In genomic region chr1:205939690-205940330, GRCh38 we compare ENCODE assay signal across 10 cellular contexts. TPM values are rescaled to one million over a fixed set of nuclear protein-coding genes. Genes with fewer than 3 reads are reported as not detected.
DNase-seq lines count a peak whose midpoint lies in the region; ATAC-seq and TF ChIP-seq lines count a peak whose summit lies in the region.
"Had no signal": no experiment of that assay in that cellular context is flagged by ENCODE, and none has a peak within 500 bp of the region (broad histone marks: within the 10 kb centered on the region; RNA-seq: fewer than 3 reads in every experiment).

No MANE protein-coding gene starts in this region.

- no peaks in the 10 kb centered on the region for H3K27me3 ChIP-seq in GM23338 (ENCODE audit: insufficient read depth)

- H3F3A ChIP-seq in GM23338 (replicated peaks; ENCODE audit: low read depth), result no peaks in the 10 kb centered on the region

- no peaks in the 10 kb centered on the region for H3K36me3 ChIP-seq in GM23338 (ENCODE audit: insufficient read depth)

- TF ChIP-seq CTCF in GM23338 (conservative IDR thresholded peaks at IDR 0.05; ENCODE audit: low read depth in 2 of 2) (peak; percentile 33 to 55), WTC11 (IDR thresholded peaks at IDR 0.05) (peak; percentile 48; the same call in 1 of the 2 replicates), neural crest cell (conservative IDR thresholded peaks at IDR 0.05) (peak; percentile 48), GM10248 (IDR thresholded peaks at IDR 0.05; ENCODE audit: control extremely low read depth, extremely low read depth, low read depth, missing control alignments) (no peak)

- H3K9me3 Mint-ChIP-seq in GM23338 (no peaks in the 10 kb centered on the region; the same call in 2 of the 3 replicates), WTC11 (no peaks in the 10 kb centered on the region), neural crest cell (no peaks in the 10 kb centered on the region)

- POLR2A ChIA-PET in WTC11 (lab: Charles Lee), result no interaction called here
- POLR2A ChIA-PET in GM10248 (lab: Yijun Ruan, JAX), result no interaction called here

- peak; percentile 88 for DNase-seq in GM23338 (ENCODE audit: low spot score)
- peak; percentile 13 for DNase-seq in NCI-H1694 treated with DMSO at 0.1 percent for 48 hours (lab: John Stamatoyannopoulos, UW)
- DNase-seq in WTC11 (ENCODE audit: low spot score), result peak; percentile 79
- DNase-seq in neural crest cell (ENCODE audit: low read depth, low spot score), result peak; percentile 35
- no peak for DNase-seq in GM10248 (ENCODE audit: extremely low spot score)
- no peak for DNase-seq in NCI-H1048 (lab: John Stamatoyannopoulos, UW)
- DNase-seq in C1 segment of cervical spinal cord (lab: John Stamatoyannopoulos, UW), result no peak
- DNase-seq in GF-D8 (lab: John Stamatoyannopoulos, UW), result no peak

- peaks cover 5% of the 10 kb centered on the region; the same call in 1 of the 2 replicates for H3K9me2 ChIP-seq in GM23338 (ENCODE audit: insufficient read depth)

- CTCF ChIA-PET in WTC11 (lab: Charles Lee), result interaction anchor here (0.5 to 7.0 kb wide), 9 partner anchors 8 to 42 kb away, joined by 3 to 61 read pairs (median 3); no protein-coding TSS in a partner anchor
- CTCF ChIA-PET in GM10248 (lab: Yijun Ruan, JAX), result interaction anchor here (1.2 to 1.8 kb wide), 3 partner anchors 11 to 38 kb away, joined by 3 to 4 read pairs (median 4); no protein-coding TSS in a partner anchor

- peak overlapping the region; percentile 71 for H3K4me2 ChIP-seq in GM23338

- H4K20me1 ChIP-seq in GM23338 (replicated peaks; ENCODE audit: insufficient read depth), result no peaks in the 10 kb centered on the region

- peak overlapping the region; percentile 96 for H2AFZ ChIP-seq in GM23338

- H3K4me1 Mint-ChIP-seq in GM23338 (peaks cover 22% of the 10 kb centered on the region), WTC11 (peaks cover 27% of the 10 kb centered on the region), neural crest cell (peaks cover 22% of the 10 kb centered on the region)

- H3K27ac Mint-ChIP-seq in GM23338, result no peak overlapping the region
- H3K27ac Mint-ChIP-seq in WTC11, result no peak overlapping the region
- H3K27ac Mint-ChIP-seq in neural crest cell (ENCODE audit: unreplicated experiment), result peak overlapping the region; percentile 29

- H3K36me3 Mint-ChIP-seq in GM23338 (ENCODE audit: low read depth), result no peaks in the 10 kb centered on the region
- no peaks in the 10 kb centered on the region for H3K36me3 Mint-ChIP-seq in WTC11
- H3K36me3 Mint-ChIP-seq in neural crest cell (ENCODE audit: low read depth), result no peaks in the 10 kb centered on the region

- H3K27ac ChIP-seq in GM23338 (ENCODE audit: low read depth), result no peak overlapping the region
- H3K27ac ChIP-seq: skin epidermis had no signal

- no peak overlapping the region for H3K4me3 ChIP-seq in GM23338
- H3K4me3 ChIP-seq: skin epidermis had no signal

- no peaks in the 10 kb centered on the region for H3K79me2 ChIP-seq in GM23338 (replicated peaks; ENCODE audit: insufficient read depth)

- H3K27me3 Mint-ChIP-seq in GM23338 (ENCODE audit: insufficient read depth, low read depth, poor library complexity), result peaks cover 19% of the 10 kb centered on the region
- H3K27me3 Mint-ChIP-seq in WTC11 (ENCODE audit: low read depth), result peaks cover 4% of the 10 kb centered on the region
- H3K27me3 Mint-ChIP-seq in neural crest cell (ENCODE audit: low read depth), result peaks cover 10% of the 10 kb centered on the region

- H3K4me3 Mint-ChIP-seq in GM23338 (no peak overlapping the region), WTC11 (peak overlapping the region; percentile 25; the same call in 1 of the 2 replicates), neural crest cell (no peak overlapping the region)

- H3K4me1 ChIP-seq in GM23338 (ENCODE audit: insufficient read depth), result peaks cover 11% of the 10 kb centered on the region

- ATAC-seq in GM23338, result peak; percentile 95
- peak; percentile 96 for ATAC-seq in WTC11

TF ChIP-seq in GM23338, 12 proteins besides CTCF, POLR2A, EP300 and RAD21:
- TF ChIP-seq REST (IDR thresholded peaks at IDR 0.05; ENCODE audit: unreplicated experiment) (no peak), STAT1 (IDR thresholded peaks at IDR 0.05; ENCODE audit: unreplicated experiment) (no peak), CREB1 (CRISPR knock-in tag; IDR thresholded peaks at IDR 0.05; ENCODE audit: low read depth) (peak; percentile 60), ZNF331 (CRISPR knock-in tag; IDR thresholded peaks at IDR 0.05; ENCODE audit: low read depth) (no peak)
TF ChIP-seq in GM23338: peak in this region for 1.

TF ChIP-seq in WTC11, 78 proteins besides CTCF, POLR2A, EP300 and RAD21:
- TF ChIP-seq FOXP1 (CRISPR knock-in tag; IDR thresholded peaks at IDR 0.05; ENCODE audit: borderline replicate concordance), result no peak
- TF ChIP-seq ZNF263 (CRISPR knock-in tag; IDR thresholded peaks at IDR 0.05; ENCODE audit: low read depth), result no peak
- no peak for TF ChIP-seq EMX1 (CRISPR knock-in tag; IDR thresholded peaks at IDR 0.05)
- TF ChIP-seq SP1 (CRISPR knock-in tag; conservative IDR thresholded peaks at IDR 0.05), result no peak
- peak; percentile 29; the same call in 1 of the 2 replicates for TF ChIP-seq USF1 (CRISPR knock-in tag; IDR thresholded peaks at IDR 0.05)
- TF ChIP-seq USF2 (CRISPR knock-in tag; IDR thresholded peaks at IDR 0.05), result peak; percentile 42; the same call in 1 of the 2 replicates
- peak; percentile 76; the same call in 1 of the 2 replicates for TF ChIP-seq ZNF281 (CRISPR knock-in tag; IDR thresholded peaks at IDR 0.05)
TF ChIP-seq in WTC11: peak in this region for 3.

RNA-seq across cellular contexts. Expression of gene SLC26A9, which starts 3.4 kb away (rescaled TPM):
- total RNA-seq in GM23338 (2014; rRNA removed; shearing (Covaris generic)), result not detected in 2 replicates
- polyA plus RNA-seq in GM23338 (2016; fragmentation: Nextera tagmentation; extraction: Ambion mirVana), result not detected in 2 replicates
- total RNA-seq in WTC11 (2021) (0.05 to 0.15 TPM in 2 of 3 replicates, not detected in the other), neural crest cell (0.16 TPM in 1 of 2 replicates, not detected in the other)
- total RNA-seq: fibroblast of lung had no signal
- polyA plus RNA-seq: fibroblast of lung had no signal

Comparison
In these comparisons a context has a peak if more than half of its experiments do, and no peak if none do; other contexts are left out.
1. DNase-seq: peak in GM23338 (single experiment), NCI-H1694 treated with DMSO at 0.1 percent for 48 hours (single experiment), WTC11 (single experiment) and neural crest cell (single experiment); none in GM10248 (single experiment), NCI-H1048 (single experiment), C1 segment of cervical spinal cord (0 of 14) and GF-D8 (single experiment).